Comparison of ENCODE assay signal across 20 cellular contexts in the genomic region with DNA sequence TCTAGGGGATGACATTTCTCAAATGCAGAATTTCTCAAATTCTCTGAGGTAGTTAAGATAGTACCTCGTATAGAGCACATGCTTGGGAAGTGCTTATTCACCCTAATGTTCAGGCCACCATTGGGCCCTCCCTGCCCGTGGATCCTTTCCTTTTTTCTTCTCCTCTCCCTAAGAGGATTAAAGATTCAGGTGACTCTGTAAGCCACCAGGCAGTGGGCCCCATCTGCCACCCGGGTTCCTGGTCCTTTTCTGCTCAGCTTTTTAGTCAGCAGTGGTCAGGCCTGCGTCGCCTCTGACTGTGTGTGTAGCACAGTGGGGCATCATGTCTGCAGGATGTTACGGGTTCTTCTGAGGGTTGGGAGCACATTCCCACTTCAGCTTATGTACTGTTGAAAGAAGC. TPM values are rescaled to one million over a fixed set of nuclear protein-coding genes. Genes with fewer than 3 reads are reported as not detected.
A peak's percentile ranks its signal among the peaks of the same experiment; 100 is the strongest.
DNase-seq lines count a peak whose midpoint lies in the region; FAIRE-seq and TF ChIP-seq lines count a peak whose summit lies in the region.
"Had no signal": no experiment of that assay in that cellular context is flagged by ENCODE, and none has a peak within 500 bp of the region (broad histone marks: within the 10 kb centered on the region; RNA-seq: fewer than 3 reads in every experiment).

No MANE protein-coding gene starts in this region.

- H3K4me3 ChIP-seq in retinal pigment epithelial cell (ENCODE audit: low read length) = no peak overlapping the region
- H3K4me3 ChIP-seq in small intestine (ENCODE audit: low read depth in 1 of 2, low read length in 2 of 2) = no peak overlapping the region
- H3K4me3 ChIP-seq: A549 had no signal

- TF ChIP-seq CTCF in retinal pigment epithelial cell (conservative IDR thresholded peaks at IDR 0.05; ENCODE audit: low read depth, low read length) = no peak

- FAIRE-seq in small intestine (lab: Jason Lieb, UNC) = no peak
- FAIRE-seq: A549 had no signal

- H3K4me1 ChIP-seq in small intestine (ENCODE audit: control insufficient read depth in 2 of 2, insufficient read depth in 1 of 2, low read depth in 1 of 2, low read length in 1 of 2) = no peaks in the 10 kb centered on the region
- H3K4me1 ChIP-seq: A549, Caco-2 had no signal

- no peaks in the 10 kb centered on the region for H3K27me3 ChIP-seq in small intestine (ENCODE audit: control insufficient read depth in 2 of 2, insufficient read depth in 2 of 2, low read length in 2 of 2)

- peak; percentile 82 for DNase-seq in D341Med (ENCODE audit: low spot score)
- DNase-seq in NCI-H82 (lab: John Stamatoyannopoulos, UW) = peak; percentile 95
- DNase-seq in mesenteric fat pad (ENCODE audit: low spot score) = peak; percentile 22
- peak; percentile 29 for DNase-seq in retinal pigment epithelial cell (ENCODE audit: low read depth)
- no peak for DNase-seq in UCSD-AML1 (lab: John Stamatoyannopoulos, UW; ENCODE audit: unreplicated experiment)
- DNase-seq in NCI-H187 treated with DMSO at 0.1 percent for 48 hours (lab: John Stamatoyannopoulos, UW) = no peak
- no peak for DNase-seq in small intestine
- DNase-seq in activated CD4-positive, alpha-beta T cell treated with anti-CD3 and anti-CD28 coated beads, Interleukin-2, amount 50 U/mL, for 48 hours = no peak
- DNase-seq: AML-193; Caco-2; CD4-positive, alpha-beta T cell; DMS79 treated with DMSO at 0.1 percent for 48 hours; GF-D8; GOT3; H9; IMR-90 had no signal

- H3K36me3 ChIP-seq in small intestine (ENCODE audit: control insufficient read depth in 2 of 2, insufficient read depth in 2 of 2, low read length in 2 of 2) = peaks cover 0 to 2% of the 10 kb centered on the region in 2 donors

- H3K27ac ChIP-seq in small intestine (ENCODE audit: low read depth in 1 of 2, low read length in 1 of 2) = no peak overlapping the region
- H3K27ac ChIP-seq: 22Rv1, A549, C4-2B, HL-60 had no signal

- H3K9me3 ChIP-seq in small intestine (ENCODE audit: control insufficient read depth, low read depth) = no peaks in the 10 kb centered on the region
- H3K9me3 ChIP-seq: A549, Caco-2 had no signal

- 87 to 92% (median 90%) methylated on average over 6 of the region's 6 CpGs for WGBS in small intestine, 3 donors

RNA-seq across cellular contexts. Expression of a gene that starts 7.2 kb away (rescaled TPM):
- total RNA-seq in mesenteric fat pad = 19.2 TPM
- polyA plus RNA-seq in small intestine = 10 to 100 TPM in 1 of 3 donors, 1 to 10 TPM in 2; 2.9 to 12.2 (median 5.4) TPM

RNA-seq across cellular contexts. Expression of a gene that starts 18.8 kb away (rescaled TPM):
- total RNA-seq in mesenteric fat pad = 25.5 TPM
- polyA plus RNA-seq in small intestine = 1 to 10 TPM; 1.6 to 9.4 (median 2.2) TPM

RNA-seq across cellular contexts. Expression of a gene that starts 43.8 kb away (rescaled TPM):
- total RNA-seq in mesenteric fat pad = 6.6 TPM
- 1 to 10 TPM; 1.6 to 7.6 (median 3.8) TPM for polyA plus RNA-seq in small intestine

Comparison
In these comparisons a context has a peak if more than half of its experiments do, and no peak if none do; other contexts are left out.
1. DNase-seq: peak in D341Med (single experiment), NCI-H82 (single experiment), mesenteric fat pad (single experiment) and retinal pigment epithelial cell (single experiment); none in UCSD-AML1 (single experiment), NCI-H187 treated with DMSO at 0.1 percent for 48 hours (single experiment), small intestine (single experiment) and activated CD4-positive, alpha-beta T cell treated with anti-CD3 and anti-CD28 coated beads, Interleukin-2, amount 50 U/mL, for 48 hours (0 of 2).